8 cellular contexts compared by ENCODE assay signal in genomic region chr3:126704494-126705214, GRCh38. TPM values are rescaled to one million over a fixed set of nuclear protein-coding genes. Genes with fewer than 3 reads are reported as not detected.
DNase-seq lines count a peak whose midpoint lies in the region; ATAC-seq, FAIRE-seq and TF ChIP-seq lines count a peak whose summit lies in the region.

No MANE protein-coding gene starts in this region.

- peaks cover 0 to 4% of the 10 kb centered on the region in 2 donors for H3K4me1 ChIP-seq in uterus

- H3K36me3 ChIP-seq in KOPT-K1 (ENCODE audit: insufficient read depth, low read length): no peaks in the 10 kb centered on the region
- no peaks in the 10 kb centered on the region for H3K36me3 ChIP-seq in uterus

- intact Hi-C loops in uterus (cut with DNase I; ENCODE audit: low total_unique reads): loop anchor here (5.0 kb wide), 1 partner anchor 278 kb away; the partner anchor contains the start of gene PLXNA1

- FAIRE-seq in GM19239 (lab: Jason Lieb, UNC): no peak

- H3K9me3 ChIP-seq in KOPT-K1 (ENCODE audit: insufficient read depth, low read length, poor library complexity, severe bottlenecking) (peaks cover 8% of the 10 kb centered on the region), uterus (no peaks in the 10 kb centered on the region)

- TF ChIP-seq POLR2A in uterus (IDR thresholded peaks at IDR 0.05): no peak

- DNase-seq in stimulated activated CD4-positive, alpha-beta T cell treated with anti-CD3 and anti-CD28 coated beads, Interleukin-1b, Interleukin-23, amount 100 ng/mL, for 48 hours: peak; percentile 5
- no peak for DNase-seq in stimulated activated CD4-positive, alpha-beta T cell treated with anti-CD3 and anti-CD28 coated beads, Interleukin-4, amount 100 ng/mL, for 4 hours
- peak; percentile 0 for DNase-seq in central memory CD4-positive, alpha-beta T cell
- DNase-seq in mesenteric fat pad (ENCODE audit: low spot score) (peak; percentile 85), uterus (no peak), GM19239 (ENCODE audit: insufficient read length, low spot score) (no peak)

- no peak for ATAC-seq in GM19324 (IDR thresholded peaks at IDR 0.05; ENCODE audit: low FRiP score, unreplicated experiment)

- no peaks in the 10 kb centered on the region for H3K27me3 ChIP-seq in uterus

- H3K27ac ChIP-seq in KOPT-K1 (ENCODE audit: low read depth, low read length, poor library complexity, severe bottlenecking) (peak overlapping the region; percentile 56), uterus (peak overlapping the region in 1 of 2 donors; percentile 29)

- H3K4me3 ChIP-seq in uterus: peak overlapping the region; percentile 51 to 79

- no peak for TF ChIP-seq CTCF in uterus (IDR thresholded peaks at IDR 0.05)

RNA-seq across cellular contexts. Expression of gene CHCHD6, which starts 0.6 kb away (rescaled TPM):
- total RNA-seq in mesenteric fat pad (10.9 TPM), uterus (10 to 100 TPM in 2 of 4 donors, 1 to 10 TPM in 1, not detected in 1; 6.4 to 14.2 (median 10.3) TPM)

RNA-seq across cellular contexts. Expression of gene TXNRD3, which starts 49.7 kb away (rescaled TPM):
- total RNA-seq in mesenteric fat pad: 12.2 TPM
- 10 to 100 TPM; 13.8 to 31.2 (median 17.8) TPM for total RNA-seq in uterus

Comparison
In these comparisons a context has a peak if more than half of its experiments do, and no peak if none do; other contexts are left out.
1. DNase-seq: peak in stimulated activated CD4-positive, alpha-beta T cell treated with anti-CD3 and anti-CD28 coated beads, Interleukin-1b, Interleukin-23, amount 100 ng/mL, for 48 hours (single experiment), central memory CD4-positive, alpha-beta T cell (single experiment) and mesenteric fat pad (single experiment); none in stimulated activated CD4-positive, alpha-beta T cell treated with anti-CD3 and anti-CD28 coated beads, Interleukin-4, amount 100 ng/mL, for 4 hours (0 of 2), uterus (0 of 2) and GM19239 (single experiment).